ENCODE assay signal across 8 cellular contexts in the genomic region with DNA sequence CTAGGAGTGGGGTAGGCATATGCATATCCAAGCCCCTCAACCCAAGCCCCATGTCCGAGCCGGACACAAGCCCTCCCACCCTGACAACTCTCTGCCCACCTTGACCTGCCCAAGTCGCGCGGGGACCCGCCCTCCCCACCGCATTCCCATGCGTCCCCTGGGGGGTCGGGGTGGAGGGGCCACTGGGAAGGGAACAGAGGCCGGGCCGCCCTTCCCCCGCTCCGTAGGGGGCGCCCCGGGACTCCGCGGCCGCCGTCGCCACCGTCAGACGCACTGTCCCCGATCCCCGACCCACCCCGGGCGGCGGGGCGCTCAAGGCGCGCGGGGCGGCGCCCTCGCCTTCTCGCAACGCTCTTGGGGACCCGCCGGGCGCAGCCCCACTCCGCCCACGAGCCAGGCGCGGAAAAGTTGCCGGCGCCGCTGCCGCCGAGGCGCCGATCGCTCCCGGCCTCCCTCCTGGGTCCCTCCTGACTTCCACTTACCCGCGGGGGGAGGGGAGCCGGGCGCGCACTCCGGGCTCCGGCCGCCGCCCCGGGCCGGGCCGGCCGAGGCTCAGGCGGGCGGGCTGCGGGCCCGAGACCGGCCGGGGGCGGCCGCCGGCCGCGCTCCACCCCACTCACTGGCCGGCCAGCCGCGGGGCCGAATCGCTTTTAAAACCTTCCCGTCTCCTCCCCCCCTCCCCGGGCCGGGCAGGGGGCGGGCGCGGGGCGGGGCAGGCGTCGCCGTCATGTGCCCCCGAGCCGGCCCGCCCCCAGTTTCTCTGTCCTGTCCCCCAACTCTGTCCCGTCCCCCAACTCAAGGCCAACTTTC. TPM values are rescaled to one million over a fixed set of nuclear protein-coding genes. Genes with fewer than 3 reads are reported as not detected.
DNase-seq lines count a peak whose midpoint lies in the region; ATAC-seq and FAIRE-seq lines count a peak whose summit lies in the region.

No MANE protein-coding gene starts in this region.

- H3K36me3 ChIP-seq in neuronal stem cell (replicated peaks in 1 of 2; ENCODE audit: control insufficient read depth in 2 of 2, insufficient read depth in 2 of 2, low read length in 2 of 2): no peaks in the 10 kb centered on the region

- peak overlapping the region; percentile 99 for H3K18ac ChIP-seq in neuronal stem cell (ENCODE audit: low read length)

- peak overlapping the region; percentile 72 for H4K91ac ChIP-seq in neuronal stem cell (ENCODE audit: low read depth, low read length, poor library complexity)

- peaks cover 31 to 36% of the 10 kb centered on the region in 2 donors for H3K4me1 ChIP-seq in neuronal stem cell (ENCODE audit: control insufficient read depth in 2 of 2, insufficient read depth in 1 of 2, low read depth in 1 of 2, low read length in 2 of 2)

- H3K27ac ChIP-seq in neuronal stem cell (replicated peaks; ENCODE audit: low read length): no peak overlapping the region

- no peaks in the 10 kb centered on the region for H3K27me3 Mint-ChIP-seq in activated naive CD4-positive, alpha-beta T cell treated with anti-CD3 and anti-CD28 coated beads, Interleukin-2, amount 10 ng/mL, durations not matched to agents 7 days and 5 days

- peaks cover 72% of the 10 kb centered on the region for H3K4me1 Mint-ChIP-seq in activated naive CD4-positive, alpha-beta T cell treated with anti-CD3 and anti-CD28 coated beads, Interleukin-2, amount 10 ng/mL, durations not matched to agents 7 days and 5 days

- peak overlapping the region; percentile 77 for H3K9ac ChIP-seq in neuronal stem cell (ENCODE audit: low read depth, low read length, poor library complexity)

- H3K79me1 ChIP-seq in neuronal stem cell (ENCODE audit: low read depth, low read length): peaks cover 13% of the 10 kb centered on the region

- H3K23ac ChIP-seq in neuronal stem cell (ENCODE audit: low read depth, low read length, poor library complexity): peak overlapping the region; percentile 73

- FAIRE-seq in RCC 7860 (lab: Jason Lieb, UNC): no peak

- H2AK5ac ChIP-seq in neuronal stem cell (ENCODE audit: low read depth, low read length): peak overlapping the region; percentile 98

- no peak overlapping the region for H2BK120ac ChIP-seq in neuronal stem cell (ENCODE audit: low read depth, low read length)

- H3K9me3 ChIP-seq in neuronal stem cell (replicated peaks in 1 of 2; ENCODE audit: control insufficient read depth in 2 of 2, insufficient read depth in 1 of 2, low read depth in 1 of 2, low read length in 2 of 2): no peaks in the 10 kb centered on the region

- peak overlapping the region; percentile 17 for H3K14ac ChIP-seq in neuronal stem cell (ENCODE audit: low read length)

- H3K4ac ChIP-seq in neuronal stem cell (ENCODE audit: low read length): peak overlapping the region; percentile 66

- H3K4me3 ChIP-seq in neuronal stem cell (ENCODE audit: low read length in 2 of 2): peak overlapping the region; percentile 66 to 93

- H2BK5ac ChIP-seq in neuronal stem cell (ENCODE audit: low read length): peak overlapping the region; percentile 53

- CTCF ChIA-PET in activated naive CD4-positive, alpha-beta T cell treated with anti-CD3 and anti-CD28 coated beads, Interleukin-2, amount 10 ng/mL, durations not matched to agents 7 days and 5 days (lab: Charles Lee): no interaction called here

- H3K9me3 Mint-ChIP-seq in activated naive CD4-positive, alpha-beta T cell treated with anti-CD3 and anti-CD28 coated beads, Interleukin-2, amount 10 ng/mL, durations not matched to agents 7 days and 5 days: no peaks in the 10 kb centered on the region

- peaks cover 29% of the 10 kb centered on the region for H3K36me3 Mint-ChIP-seq in activated naive CD4-positive, alpha-beta T cell treated with anti-CD3 and anti-CD28 coated beads, Interleukin-2, amount 10 ng/mL, durations not matched to agents 7 days and 5 days

- peak overlapping the region; percentile 85 for H2AFZ ChIP-seq in neuronal stem cell (ENCODE audit: low read length)

- no CpG with 5 or more reads among the region's 95 CpGs for WGBS in neuronal stem cell (ENCODE audit: extremely low coverage in 2 of 2, insufficient read length in 2 of 2, insufficient replicate concordance in 1 of 2), 2 donors

- peak overlapping the region; percentile 43 for H4K8ac ChIP-seq in neuronal stem cell (ENCODE audit: low read depth, low read length)

- H3K27me3 ChIP-seq in neuronal stem cell (ENCODE audit: control insufficient read depth in 3 of 3, insufficient read depth in 3 of 3, low read depth in 1 of 3, low read length in 3 of 3): peaks cover 0 to 8% (median 0%) of the 10 kb centered on the region in 3 experiments

- H2BK15ac ChIP-seq in neuronal stem cell (ENCODE audit: low read length): peak overlapping the region; percentile 98

- peak overlapping the region; percentile 93 for H3K4me3 Mint-ChIP-seq in activated naive CD4-positive, alpha-beta T cell treated with anti-CD3 and anti-CD28 coated beads, Interleukin-2, amount 10 ng/mL, durations not matched to agents 7 days and 5 days

- peak overlapping the region; percentile 97 for H3K27ac Mint-ChIP-seq in activated naive CD4-positive, alpha-beta T cell treated with anti-CD3 and anti-CD28 coated beads, Interleukin-2, amount 10 ng/mL, durations not matched to agents 7 days and 5 days

- peak overlapping the region; percentile 80 for H3K4me2 ChIP-seq in neuronal stem cell (ENCODE audit: insufficient read depth, low read length, poor library complexity, severe bottlenecking)

- ATAC-seq in GM19324 (IDR thresholded peaks at IDR 0.05; ENCODE audit: low FRiP score, unreplicated experiment): peak; percentile 39

- H2BK12ac ChIP-seq in neuronal stem cell (ENCODE audit: low read length): no peak overlapping the region

- DNase-seq in AG08396 (ENCODE audit: low spot score): peak; percentile 90
- DNase-seq in RCC 7860 (ENCODE audit: low spot score): peak; percentile 44
- peak; percentile 79 for DNase-seq in activated naive CD4-positive, alpha-beta T cell treated with anti-CD3 and anti-CD28 coated beads, Interleukin-2, amount 10 ng/mL, durations not matched to agents 7 days and 5 days
- peak; percentile 60 for DNase-seq in germinal center (ENCODE audit: low spot score)
- no peak for DNase-seq in neuronal stem cell (ENCODE audit: low spot score)
- DNase-seq in DMS114 treated with DMSO at 0.1 percent for 48 hours (lab: John Stamatoyannopoulos, UW; ENCODE audit: unreplicated experiment): no peak
- no peak for DNase-seq in 8988T

RNA-seq across cellular contexts. Expression of a gene that starts 34.4 kb away (rescaled TPM):
- polyA plus RNA-seq in neuronal stem cell (2013, experiment 1 of 2): 0.08 TPM
- polyA plus RNA-seq in neuronal stem cell (2013, experiment 2 of 2): not detected

RNA-seq across cellular contexts. Expression of a gene that starts 47.3 kb away (rescaled TPM):
- 16.2 TPM for polyA plus RNA-seq in neuronal stem cell (2013, experiment 1 of 2)
- polyA plus RNA-seq in neuronal stem cell (2013, experiment 2 of 2): 16.7 TPM

Comparison
In these comparisons a context has a peak if more than half of its experiments do, and no peak if none do; other contexts are left out.
1. DNase-seq: peak in AG08396 (single experiment), RCC 7860 (single experiment), activated naive CD4-positive, alpha-beta T cell treated with anti-CD3 and anti-CD28 coated beads, Interleukin-2, amount 10 ng/mL, durations not matched to agents 7 days and 5 days (single experiment) and germinal center (single experiment); none in neuronal stem cell (single experiment), DMS114 treated with DMSO at 0.1 percent for 48 hours (single experiment) and 8988T (single experiment).